ENCODE assay signal across 29 cellular contexts in the genomic region with DNA sequence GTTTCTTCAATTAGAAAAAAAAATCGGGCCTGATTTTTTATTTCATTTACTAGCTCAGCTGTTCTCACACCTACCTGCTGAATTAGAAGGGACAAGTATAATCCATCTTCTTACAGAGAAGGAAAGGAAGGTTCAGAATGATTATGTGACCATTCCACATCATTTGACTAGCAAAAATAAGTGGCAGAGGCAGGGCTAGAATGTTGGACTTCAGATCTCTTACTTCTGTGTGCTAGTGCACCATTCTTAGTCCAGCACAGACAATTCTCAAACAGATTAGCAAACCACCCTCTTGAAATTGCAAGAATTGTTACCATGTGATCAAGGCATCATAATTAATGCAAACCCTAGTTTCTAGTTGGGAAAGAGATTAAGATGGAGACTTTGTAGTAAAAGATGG.
"Had no signal": no experiment of that assay in that cellular context is flagged by ENCODE, and none has a peak within 500 bp of the region (broad histone marks: within the 10 kb centered on the region; RNA-seq: fewer than 3 reads in every experiment).

No MANE protein-coding gene starts in this region.

- H3K4me2 ChIP-seq: SK-N-SH had no signal

- H3K4me3 ChIP-seq: K562 had no signal

- H3K4me3 Mint-ChIP-seq: activated CD8-positive, alpha-beta T cell treated with anti-CD3 and anti-CD28 coated beads, Interleukin-2, amount 10 ng/mL, durations not matched to agents 7 days and 5 days; activated naive CD8-positive, alpha-beta T cell treated with anti-CD3 and anti-CD28 coated beads, Interleukin-2, amount 50 U/mL, for 24 hours had no signal

- H3K27ac Mint-ChIP-seq: activated CD8-positive, alpha-beta T cell treated with anti-CD3 and anti-CD28 coated beads, Interleukin-2, amount 10 ng/mL, durations not matched to agents 7 days and 5 days; activated naive CD8-positive, alpha-beta T cell treated with anti-CD3 and anti-CD28 coated beads, Interleukin-2, amount 50 U/mL, for 24 hours had no signal

- H3K27ac ChIP-seq: VCaP had no signal

- FAIRE-seq: astrocyte, K562 had no signal

- H3K9me3 Mint-ChIP-seq: activated naive CD4-positive, alpha-beta T cell treated with anti-CD3 and anti-CD28 coated beads, Interleukin-2, amount 50 U/mL, for 72 hours; activated naive CD8-positive, alpha-beta T cell treated with anti-CD3 and anti-CD28 coated beads, Interleukin-2, amount 50 U/mL, for 24 hours had no signal

- ATAC-seq: activated CD8-positive, alpha-beta T cell treated with anti-CD3 and anti-CD28 coated beads, Interleukin-2, amount 10 ng/mL, durations not matched to agents 7 days and 5 days; activated naive CD4-positive, alpha-beta T cell treated with anti-CD3 and anti-CD28 coated beads, Interleukin-2, amount 50 U/mL, for 72 hours; activated naive CD8-positive, alpha-beta T cell treated with anti-CD3 and anti-CD28 coated beads, Interleukin-2, amount 50 U/mL, for 24 hours; Panc1; Right ventricle myocardium inferior had no signal

- H3K36me3 Mint-ChIP-seq: activated naive CD4-positive, alpha-beta T cell treated with anti-CD3 and anti-CD28 coated beads, Interleukin-2, amount 50 U/mL, for 72 hours had no signal

- H3K27me3 Mint-ChIP-seq: activated naive CD8-positive, alpha-beta T cell treated with anti-CD3 and anti-CD28 coated beads, Interleukin-2, amount 50 U/mL, for 24 hours had no signal

- DNase-seq: activated CD4-positive, alpha-beta T cell treated with anti-CD3 and anti-CD28 coated beads for 4 hours; activated CD4-positive, alpha-beta T cell treated with anti-CD3 and anti-CD28 coated beads, Interleukin-2, amount 50 U/mL, for 4 hours; activated CD8-positive, alpha-beta memory T cell treated with anti-CD3 and anti-CD28 coated beads, Interleukin-2, amount 50 U/mL, for 48 hours; activated CD8-positive, alpha-beta T cell treated with anti-CD3 and anti-CD28 coated beads, Interleukin-2, amount 10 ng/mL, durations not matched to agents 7 days and 5 days; activated effector memory CD4-positive, alpha-beta T cell treated with Interleukin-2 at 50 U/mL for 16 hours; activated naive CD4-positive, alpha-beta T cell treated with Interleukin-2 at 50 U/mL for 16 hours; activated naive CD8-positive, alpha-beta T cell treated with anti-CD3 and anti-CD28 coated beads, Interleukin-2, amount 50 U/mL, for 24 hours; activated T-cell treated with anti-CD3 and anti-CD28 coated beads, Interleukin-2, amount 50 U/mL, for 1 hour; amniotic stem cell; caudate nucleus; Kasumi-1; NCI-H1105 treated with DMSO at 0.1 percent for 48 hours; NCI-H1436 treated with DMSO at 0.1 percent for 48 hours; NCI-H187 treated with DMSO at 0.1 percent for 48 hours; NCI-H2081 treated with DMSO at 0.1 percent for 48 hours; NCI-H2227 treated with DMSO at 0.1 percent for 48 hours; NCI-H446 treated with DMSO at 0.1 percent for 48 hours; NCI-H524 treated with DMSO at 0.1 percent for 48 hours; NK-92 treated with Interleukin-12 subunit alpha and Interleukin-12 subunit beta, amount 100 ng/mL, for 24 hours; OCI-M1; RPMI8226; SK-N-SH; T-helper 1 cell had no signal

- H3K9ac ChIP-seq: SK-N-SH had no signal

- H3K9me3 ChIP-seq: SK-N-SH had no signal
